Comparison of ENCODE assay signal across 1 cellular context in the genomic region with DNA sequence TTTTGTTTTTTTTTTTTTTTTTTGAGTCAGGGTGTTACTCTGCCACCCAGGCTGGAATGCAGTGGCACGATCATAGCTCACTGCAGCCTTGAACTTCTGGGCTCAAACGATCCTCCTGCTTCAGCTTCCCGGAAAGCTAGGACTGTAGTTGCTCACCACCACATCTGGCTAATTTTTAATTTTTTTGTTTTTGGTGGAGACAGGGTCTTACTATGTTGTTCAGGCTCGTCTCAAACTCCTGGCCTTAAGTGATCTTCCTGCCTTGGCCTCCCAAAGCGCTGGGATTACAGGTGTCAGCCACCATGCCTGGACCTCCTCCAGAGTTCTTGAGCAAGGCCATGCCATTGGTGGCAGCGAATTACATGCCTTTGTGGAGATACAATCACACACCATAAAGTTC.
TF ChIP-seq lines count a peak whose summit lies in the region.

No MANE protein-coding gene starts in this region.

TF ChIP-seq in HepG2, 621 proteins besides CTCF, POLR2A, EP300 and RAD21 (continued from another document and continues in another):
- TF ChIP-seq, protein P1, sequence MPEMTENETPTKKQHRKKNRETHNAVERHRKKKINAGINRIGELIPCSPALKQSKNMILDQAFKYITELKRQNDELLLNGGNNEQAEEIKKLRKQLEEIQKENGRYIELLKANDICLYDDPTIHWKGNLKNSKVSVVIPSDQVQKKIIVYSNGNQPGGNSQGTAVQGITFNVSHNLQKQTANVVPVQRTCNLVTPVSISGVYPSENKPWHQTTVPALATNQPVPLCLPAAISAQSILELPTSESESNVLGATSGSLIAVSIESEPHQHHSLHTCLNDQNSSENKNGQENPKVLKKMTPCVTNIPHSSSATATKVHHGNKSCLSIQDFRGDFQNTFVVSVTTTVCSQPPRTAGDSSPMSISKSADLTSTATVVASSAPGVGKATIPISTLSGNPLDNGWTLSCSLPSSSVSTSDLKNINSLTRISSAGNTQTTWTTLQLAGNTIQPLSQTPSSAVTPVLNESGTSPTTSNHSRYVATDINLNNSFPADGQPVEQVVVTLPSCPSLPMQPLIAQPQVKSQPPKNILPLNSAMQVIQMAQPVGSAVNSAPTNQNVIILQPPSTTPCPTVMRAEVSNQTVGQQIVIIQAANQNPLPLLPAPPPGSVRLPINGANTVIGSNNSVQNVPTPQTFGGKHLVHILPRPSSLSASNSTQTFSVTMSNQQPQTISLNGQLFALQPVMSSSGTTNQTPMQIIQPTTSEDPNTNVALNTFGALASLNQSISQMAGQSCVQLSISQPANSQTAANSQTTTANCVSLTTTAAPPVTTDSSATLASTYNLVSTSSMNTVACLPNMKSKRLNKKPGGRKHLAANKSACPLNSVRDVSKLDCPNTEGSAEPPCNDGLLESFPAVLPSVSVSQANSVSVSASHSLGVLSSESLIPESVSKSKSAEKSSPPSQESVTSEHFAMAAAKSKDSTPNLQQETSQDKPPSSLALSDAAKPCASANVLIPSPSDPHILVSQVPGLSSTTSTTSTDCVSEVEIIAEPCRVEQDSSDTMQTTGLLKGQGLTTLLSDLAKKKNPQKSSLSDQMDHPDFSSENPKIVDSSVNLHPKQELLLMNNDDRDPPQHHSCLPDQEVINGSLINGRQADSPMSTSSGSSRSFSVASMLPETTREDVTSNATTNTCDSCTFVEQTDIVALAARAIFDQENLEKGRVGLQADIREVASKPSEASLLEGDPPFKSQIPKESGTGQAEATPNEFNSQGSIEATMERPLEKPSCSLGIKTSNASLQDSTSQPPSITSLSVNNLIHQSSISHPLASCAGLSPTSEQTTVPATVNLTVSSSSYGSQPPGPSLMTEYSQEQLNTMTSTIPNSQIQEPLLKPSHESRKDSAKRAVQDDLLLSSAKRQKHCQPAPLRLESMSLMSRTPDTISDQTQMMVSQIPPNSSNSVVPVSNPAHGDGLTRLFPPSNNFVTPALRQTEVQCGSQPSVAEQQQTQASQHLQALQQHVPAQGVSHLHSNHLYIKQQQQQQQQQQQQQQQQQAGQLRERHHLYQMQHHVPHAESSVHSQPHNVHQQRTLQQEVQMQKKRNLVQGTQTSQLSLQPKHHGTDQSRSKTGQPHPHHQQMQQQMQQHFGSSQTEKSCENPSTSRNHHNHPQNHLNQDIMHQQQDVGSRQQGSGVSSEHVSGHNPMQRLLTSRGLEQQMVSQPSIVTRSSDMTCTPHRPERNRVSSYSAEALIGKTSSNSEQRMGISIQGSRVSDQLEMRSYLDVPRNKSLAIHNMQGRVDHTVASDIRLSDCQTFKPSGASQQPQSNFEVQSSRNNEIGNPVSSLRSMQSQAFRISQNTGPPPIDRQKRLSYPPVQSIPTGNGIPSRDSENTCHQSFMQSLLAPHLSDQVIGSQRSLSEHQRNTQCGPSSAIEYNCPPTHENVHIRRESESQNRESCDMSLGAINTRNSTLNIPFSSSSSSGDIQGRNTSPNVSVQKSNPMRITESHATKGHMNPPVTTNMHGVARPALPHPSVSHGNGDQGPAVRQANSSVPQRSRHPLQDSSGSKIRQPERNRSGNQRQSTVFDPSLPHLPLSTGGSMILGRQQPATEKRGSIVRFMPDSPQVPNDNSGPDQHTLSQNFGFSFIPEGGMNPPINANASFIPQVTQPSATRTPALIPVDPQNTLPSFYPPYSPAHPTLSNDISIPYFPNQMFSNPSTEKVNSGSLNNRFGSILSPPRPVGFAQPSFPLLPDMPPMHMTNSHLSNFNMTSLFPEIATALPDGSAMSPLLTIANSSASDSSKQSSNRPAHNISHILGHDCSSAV (CRISPR knock-in tag; IDR thresholded peaks at IDR 0.05; ENCODE audit: borderline replicate concordance) = no peak
- no peak for TF ChIP-seq DZIP1 (CRISPR knock-in tag; IDR thresholded peaks at IDR 0.05)
- no peak for TF ChIP-seq ZNF552 (CRISPR knock-in tag; IDR thresholded peaks at IDR 0.05; ENCODE audit: borderline replicate concordance)
- TF ChIP-seq ADNP (CRISPR knock-in tag; IDR thresholded peaks at IDR 0.05) = no peak
- no peak for TF ChIP-seq MIER2 (CRISPR knock-in tag; IDR thresholded peaks at IDR 0.05)
- no peak for TF ChIP-seq HOXA5 (CRISPR knock-in tag; IDR thresholded peaks at IDR 0.05)
- TF ChIP-seq ZNF792 (CRISPR knock-in tag; IDR thresholded peaks at IDR 0.05) = no peak
- TF ChIP-seq, protein P2, sequence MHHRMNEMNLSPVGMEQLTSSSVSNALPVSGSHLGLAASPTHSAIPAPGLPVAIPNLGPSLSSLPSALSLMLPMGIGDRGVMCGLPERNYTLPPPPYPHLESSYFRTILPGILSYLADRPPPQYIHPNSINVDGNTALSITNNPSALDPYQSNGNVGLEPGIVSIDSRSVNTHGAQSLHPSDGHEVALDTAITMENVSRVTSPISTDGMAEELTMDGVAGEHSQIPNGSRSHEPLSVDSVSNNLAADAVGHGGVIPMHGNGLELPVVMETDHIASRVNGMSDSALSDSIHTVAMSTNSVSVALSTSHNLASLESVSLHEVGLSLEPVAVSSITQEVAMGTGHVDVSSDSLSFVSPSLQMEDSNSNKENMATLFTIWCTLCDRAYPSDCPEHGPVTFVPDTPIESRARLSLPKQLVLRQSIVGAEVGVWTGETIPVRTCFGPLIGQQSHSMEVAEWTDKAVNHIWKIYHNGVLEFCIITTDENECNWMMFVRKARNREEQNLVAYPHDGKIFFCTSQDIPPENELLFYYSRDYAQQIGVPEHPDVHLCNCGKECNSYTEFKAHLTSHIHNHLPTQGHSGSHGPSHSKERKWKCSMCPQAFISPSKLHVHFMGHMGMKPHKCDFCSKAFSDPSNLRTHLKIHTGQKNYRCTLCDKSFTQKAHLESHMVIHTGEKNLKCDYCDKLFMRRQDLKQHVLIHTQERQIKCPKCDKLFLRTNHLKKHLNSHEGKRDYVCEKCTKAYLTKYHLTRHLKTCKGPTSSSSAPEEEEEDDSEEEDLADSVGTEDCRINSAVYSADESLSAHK (CRISPR knock-in tag; IDR thresholded peaks at IDR 0.05; ENCODE audit: borderline replicate concordance) = no peak
- TF ChIP-seq ZNF605 (CRISPR knock-in tag; IDR thresholded peaks at IDR 0.05) = 0 out of 2 replicates have a peak, but pooled peaks have one; percentile 32
- no peak for TF ChIP-seq ZFP36L1 (CRISPR knock-in tag; IDR thresholded peaks at IDR 0.05)
- no peak for TF ChIP-seq HMGA1 (CRISPR knock-in tag; conservative IDR thresholded peaks at IDR 0.05)
- no peak for TF ChIP-seq ZBTB7B (CRISPR knock-in tag; IDR thresholded peaks at IDR 0.05)
- TF ChIP-seq FOXO1 (CRISPR knock-in tag; IDR thresholded peaks at IDR 0.05) = peak; percentile 35; the same call in 1 of the 2 replicates
- TF ChIP-seq AHDC1 (CRISPR knock-in tag; IDR thresholded peaks at IDR 0.05; ENCODE audit: borderline replicate concordance) = peak; percentile 20; the same call in 1 of the 2 replicates
- TF ChIP-seq THAP8 (CRISPR knock-in tag; IDR thresholded peaks at IDR 0.05; ENCODE audit: borderline replicate concordance) = no peak
- no peak for TF ChIP-seq ZSCAN29 (CRISPR knock-in tag; conservative IDR thresholded peaks at IDR 0.05)
- TF ChIP-seq YEATS4 (CRISPR knock-in tag; IDR thresholded peaks at IDR 0.05; ENCODE audit: borderline replicate concordance) = no peak
- TF ChIP-seq ZFP1 (CRISPR knock-in tag; IDR thresholded peaks at IDR 0.05) = no peak
- TF ChIP-seq ZNF207 (IDR thresholded peaks at IDR 0.05; ENCODE audit: borderline replicate concordance) = no peak
- peak; percentile 35; the same call in 1 of the 2 replicates for TF ChIP-seq MEF2D (CRISPR knock-in tag; IDR thresholded peaks at IDR 0.05)
- TF ChIP-seq ZMYM3 (CRISPR knock-in tag; IDR thresholded peaks at IDR 0.05) = peak; percentile 82
- TF ChIP-seq RERE (CRISPR knock-in tag; IDR thresholded peaks at IDR 0.05; ENCODE audit: low read depth) = no peak
- TF ChIP-seq ZNF7 (CRISPR knock-in tag; IDR thresholded peaks at IDR 0.05) = no peak
- TF ChIP-seq NFIC (IDR thresholded peaks at IDR 0.05; ENCODE audit: low read length) = no peak
- no peak for TF ChIP-seq ZNF550 (CRISPR knock-in tag; IDR thresholded peaks at IDR 0.05; ENCODE audit: borderline replicate concordance)
- no peak for TF ChIP-seq ISX (CRISPR knock-in tag; conservative IDR thresholded peaks at IDR 0.05)
